ENCODE assay signal across 32 cellular contexts in the genomic region with DNA sequence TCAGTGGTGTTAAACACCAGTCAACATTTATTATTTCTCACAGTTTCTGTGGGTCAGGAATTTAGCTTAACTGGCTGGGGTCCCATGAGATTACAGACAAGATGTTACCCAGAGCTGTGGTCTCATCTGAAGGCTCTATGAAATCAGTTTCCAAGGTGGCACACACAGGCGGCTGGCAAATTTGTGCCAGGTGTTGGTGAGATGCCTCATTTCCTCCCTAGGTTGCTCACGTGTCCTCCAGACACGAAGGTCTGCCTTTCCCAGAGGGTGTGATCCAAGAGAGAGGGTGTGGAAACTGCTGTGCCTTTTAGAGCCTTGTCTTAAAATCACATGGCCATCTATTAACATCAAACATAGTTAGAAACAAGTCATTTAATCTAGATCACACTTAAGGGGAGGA.
DNase-seq lines count a peak whose midpoint lies in the region; ATAC-seq, FAIRE-seq and TF ChIP-seq lines count a peak whose summit lies in the region.
"Had no signal": no experiment of that assay in that cellular context is flagged by ENCODE, and none has a peak within 500 bp of the region (broad histone marks: within the 10 kb centered on the region; RNA-seq: fewer than 3 reads in every experiment).

No MANE protein-coding gene starts in this region.

- H3K36me3 Mint-ChIP-seq in stimulated activated memory B cell treated with anti-CD40 and anti-IgM and Interleukin-4, amounts not matched to agents 10 μg/mL and 1 μg/mL and 100 μg/mL, for 72 hours: no peaks in the 10 kb centered on the region
- H3K36me3 Mint-ChIP-seq: activated naive CD8-positive, alpha-beta T cell treated with anti-CD3 and anti-CD28 coated beads, Interleukin-2, amount 10 ng/mL, durations not matched to agents 7 days and 5 days; WTC11 had no signal

- H3K9me3 Mint-ChIP-seq in stimulated activated memory B cell treated with anti-CD40 and anti-IgM and Interleukin-4, amounts not matched to agents 10 μg/mL and 1 μg/mL and 100 μg/mL, for 72 hours: peaks cover 2% of the 10 kb centered on the region
- H3K9me3 Mint-ChIP-seq: activated naive CD8-positive, alpha-beta T cell treated with anti-CD3 and anti-CD28 coated beads, Interleukin-2, amount 10 ng/mL, durations not matched to agents 7 days and 5 days; activated T-cell treated with anti-CD3 and anti-CD28 coated beads, Interleukin-2, amount 50 U/mL, for 4 hours; CD8-positive, alpha-beta memory T cell had no signal

- no peak for TF ChIP-seq RAD21 in SK-N-SH (IDR thresholded peaks at IDR 0.05; ENCODE audit: low read length)

- H2AFZ ChIP-seq in SK-N-SH (ENCODE audit: low read depth): no peak overlapping the region
- H2AFZ ChIP-seq: PC-9 had no signal

- H3K9ac ChIP-seq in mucosa of rectum (ENCODE audit: low read depth in 1 of 2, low read length in 2 of 2) (no peak overlapping the region), stomach smooth muscle (ENCODE audit: low read length in 2 of 2) (no peak overlapping the region), SK-N-SH (no peak overlapping the region)

- H3K4me3 ChIP-seq in mucosa of rectum (ENCODE audit: low read length in 2 of 2): no peak overlapping the region
- no peak overlapping the region for H3K4me3 ChIP-seq in stomach smooth muscle (ENCODE audit: low read length in 2 of 2)
- H3K4me3 ChIP-seq in SK-N-SH (ENCODE audit: low read depth in 2 of 2, low read length in 1 of 2): no peak overlapping the region
- H3K4me3 ChIP-seq: cardiac muscle cell, PC-9 had no signal

- peaks cover 10% of the 10 kb centered on the region for H3F3A ChIP-seq in SK-N-SH (replicated peaks; ENCODE audit: insufficient read depth)

- H3K27me3 Mint-ChIP-seq in stimulated activated memory B cell treated with anti-CD40 and anti-IgM and Interleukin-4, amounts not matched to agents 10 μg/mL and 1 μg/mL and 100 μg/mL, for 72 hours: no peaks in the 10 kb centered on the region

- no peak overlapping the region for H3K27ac Mint-ChIP-seq in stimulated activated memory B cell treated with anti-CD40 and anti-IgM and Interleukin-4, amounts not matched to agents 10 μg/mL and 1 μg/mL and 100 μg/mL, for 72 hours
- H3K27ac Mint-ChIP-seq: activated naive CD8-positive, alpha-beta T cell treated with anti-CD3 and anti-CD28 coated beads, Interleukin-2, amount 10 ng/mL, durations not matched to agents 7 days and 5 days; HFFc6; naive thymus-derived CD8-positive, alpha-beta T cell; stimulated activated naive B cell treated with anti-CD40 and anti-IgM and Interleukin-4, amounts not matched to agents 10 μg/mL and 1 μg/mL and 100 μg/mL, for 72 hours; WTC11 had no signal

- H3K4me1 ChIP-seq in mucosa of rectum (ENCODE audit: control insufficient read depth in 2 of 2, insufficient read depth in 2 of 2, low read length in 2 of 2) (peaks cover 0 to 3% of the 10 kb centered on the region in 2 donors), stomach smooth muscle (ENCODE audit: control insufficient read depth, insufficient read depth, low read length) (peaks cover 13% of the 10 kb centered on the region), SK-N-SH (ENCODE audit: control insufficient read depth in 1 of 2, insufficient read depth in 2 of 2, low read depth in 1 of 2, low read length in 1 of 2) (peaks cover 4 to 8% of the 10 kb centered on the region in 2 experiments; a peak in 3 of 4 replicates)
- H3K4me1 ChIP-seq: foreskin keratinocyte had no signal

- POLR2A ChIA-PET in SK-N-SH (lab: Yijun Ruan, JAX): no interaction called here

- 95% methylated on average over 3 of the region's 3 CpGs for WGBS in SK-N-SH (ENCODE audit: low lambda C conversion rate)

- no peak overlapping the region for H3K4me2 ChIP-seq in SK-N-SH
- H3K4me2 ChIP-seq: PC-9 had no signal

- no peak for TF ChIP-seq EP300 in SK-N-SH (IDR thresholded peaks at IDR 0.05; ENCODE audit: borderline replicate concordance in 1 of 2, low read depth in 1 of 2, low read length in 1 of 2)

- no peaks in the 10 kb centered on the region for H4K20me1 ChIP-seq in SK-N-SH (ENCODE audit: insufficient read depth)

- no peaks in the 10 kb centered on the region for H3K79me2 ChIP-seq in SK-N-SH (ENCODE audit: insufficient read depth)

- no peak for DNase-seq in HTR-8/SVneo (ENCODE audit: insufficient read length, low spot score)
- peak; percentile 26 for DNase-seq in dermis blood vessel endothelial cell
- DNase-seq in activated CD8-positive, alpha-beta memory T cell treated with anti-CD3 and anti-CD28 coated beads, Interleukin-2, amount 50 U/mL, for 4 hours: no peak
- no peak for DNase-seq in SK-N-SH
- no peak for DNase-seq in NCI-H1105 (lab: John Stamatoyannopoulos, UW)
- DNase-seq: activated CD4-positive, alpha-beta T cell treated with anti-CD3 and anti-CD28 coated beads, Interleukin-2, amount 50 U/mL, for 1 hour; activated gamma-delta T cell; activated naive CD8-positive, alpha-beta T cell treated with anti-CD3 and anti-CD28 coated beads, Interleukin-2, amount 10 ng/mL, durations not matched to agents 7 days and 5 days; activated T-cell treated with anti-CD3 and anti-CD28 coated beads, Interleukin-2, amount 50 U/mL, for 4 hours; aorta; CD8-positive, alpha-beta memory T cell; effector memory CD4-positive, alpha-beta T cell; erythroblast; foreskin keratinocyte; GOT3; heart right ventricle; HFFc6; naive thymus-derived CD8-positive, alpha-beta T cell; NCI-H1105 treated with DMSO at 0.1 percent for 48 hours; NCI-H226; nucleus accumbens; PC-9; SHP77; stimulated activated naive B cell treated with anti-CD40 and anti-IgM and Interleukin-4, amounts not matched to agents 10 μg/mL and 1 μg/mL and 100 μg/mL, for 72 hours had no signal

- no peak for TF ChIP-seq CTCF in SK-N-SH (IDR thresholded peaks at IDR 0.05)

- H3K27ac ChIP-seq in mucosa of rectum (ENCODE audit: low read depth in 2 of 2, low read length in 2 of 2) (peak overlapping the region; percentile 19 to 64), stomach smooth muscle (ENCODE audit: low read length) (peak overlapping the region; percentile 77), SK-N-SH (ENCODE audit: low read depth in 2 of 2, low read length in 1 of 2) (peak overlapping the region in 1 of 2 experiments; percentile 78; a peak in 2 of 4 replicates)
- H3K27ac ChIP-seq: cardiac muscle cell, foreskin keratinocyte, PC-9 had no signal

- H3K9me3 ChIP-seq in mucosa of rectum (ENCODE audit: control insufficient read depth in 2 of 2, low read length in 2 of 2) (no peaks in the 10 kb centered on the region), stomach smooth muscle (ENCODE audit: control insufficient read depth in 2 of 2, low read length in 2 of 2) (no peaks in the 10 kb centered on the region), SK-N-SH (no peaks in the 10 kb centered on the region)

- H3K27me3 ChIP-seq in mucosa of rectum (ENCODE audit: control insufficient read depth in 2 of 2, insufficient read depth in 2 of 2, low read length in 2 of 2) (no peaks in the 10 kb centered on the region), stomach smooth muscle (ENCODE audit: control insufficient read depth in 1 of 2, insufficient read depth in 2 of 2, low read length in 2 of 2) (no peaks in the 10 kb centered on the region), SK-N-SH (ENCODE audit: insufficient read depth) (no peaks in the 10 kb centered on the region)
- H3K27me3 ChIP-seq: cardiac muscle cell, foreskin keratinocyte, heart right ventricle had no signal

- CTCF ChIA-PET in SK-N-SH (lab: Yijun Ruan, JAX): interaction anchor here (1.0 kb wide), 1 partner anchor 8 kb away, joined by 3 read pairs; no protein-coding TSS in a partner anchor

- H3K4me1 Mint-ChIP-seq in stimulated activated memory B cell treated with anti-CD40 and anti-IgM and Interleukin-4, amounts not matched to agents 10 μg/mL and 1 μg/mL and 100 μg/mL, for 72 hours: no peaks in the 10 kb centered on the region
- H3K4me1 Mint-ChIP-seq: activated naive CD8-positive, alpha-beta T cell treated with anti-CD3 and anti-CD28 coated beads, Interleukin-2, amount 10 ng/mL, durations not matched to agents 7 days and 5 days; CD8-positive, alpha-beta memory T cell; stimulated activated naive B cell treated with anti-CD40 and anti-IgM and Interleukin-4, amounts not matched to agents 10 μg/mL and 1 μg/mL and 100 μg/mL, for 72 hours; WTC11 had no signal

- no peaks in the 10 kb centered on the region for H3K9me2 ChIP-seq in SK-N-SH

- no peak overlapping the region for H3K4me3 Mint-ChIP-seq in stimulated activated memory B cell treated with anti-CD40 and anti-IgM and Interleukin-4, amounts not matched to agents 10 μg/mL and 1 μg/mL and 100 μg/mL, for 72 hours
- H3K4me3 Mint-ChIP-seq: activated naive CD8-positive, alpha-beta T cell treated with anti-CD3 and anti-CD28 coated beads, Interleukin-2, amount 10 ng/mL, durations not matched to agents 7 days and 5 days; activated T-cell treated with anti-CD3 and anti-CD28 coated beads, Interleukin-2, amount 50 U/mL, for 4 hours; CD8-positive, alpha-beta memory T cell; naive thymus-derived CD8-positive, alpha-beta T cell; stimulated activated naive B cell treated with anti-CD40 and anti-IgM and Interleukin-4, amounts not matched to agents 10 μg/mL and 1 μg/mL and 100 μg/mL, for 72 hours; WTC11 had no signal

- H3K36me3 ChIP-seq in mucosa of rectum (ENCODE audit: control insufficient read depth in 2 of 2, insufficient read depth in 2 of 2, low read length in 2 of 2) (no peaks in the 10 kb centered on the region), stomach smooth muscle (ENCODE audit: control insufficient read depth in 2 of 2, insufficient read depth in 2 of 2, low read length in 2 of 2) (no peaks in the 10 kb centered on the region), SK-N-SH (replicated peaks in 1 of 2; ENCODE audit: control insufficient read depth in 1 of 2, insufficient read depth in 2 of 2, low read length in 1 of 2) (no peaks in the 10 kb centered on the region)
- H3K36me3 ChIP-seq: cardiac muscle cell, heart right ventricle had no signal

- FAIRE-seq in HTR-8/SVneo (lab: Jason Lieb, UNC): peak; percentile 16
- FAIRE-seq: colon, GM12891, urothelium cell line had no signal

- no peak for ATAC-seq in stimulated activated memory B cell treated with anti-CD40 and anti-IgM and Interleukin-4, amounts not matched to agents 10 μg/mL and 1 μg/mL and 100 μg/mL, for 72 hours
- ATAC-seq: activated T-cell treated with anti-CD3 and anti-CD28 coated beads, Interleukin-2, amount 50 U/mL, for 4 hours; foreskin keratinocyte; naive thymus-derived CD8-positive, alpha-beta T cell; stimulated activated naive B cell treated with anti-CD40 and anti-IgM and Interleukin-4, amounts not matched to agents 10 μg/mL and 1 μg/mL and 100 μg/mL, for 72 hours; WTC11 had no signal

TF ChIP-seq in SK-N-SH, 30 proteins besides CTCF, POLR2A, EP300 and RAD21 (continues in another document):
- TF ChIP-seq, protein P1, sequence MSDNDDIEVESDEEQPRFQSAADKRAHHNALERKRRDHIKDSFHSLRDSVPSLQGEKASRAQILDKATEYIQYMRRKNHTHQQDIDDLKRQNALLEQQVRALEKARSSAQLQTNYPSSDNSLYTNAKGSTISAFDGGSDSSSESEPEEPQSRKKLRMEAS (IDR thresholded peaks at IDR 0.05; ENCODE audit: low read depth): no peak
- TF ChIP-seq FOXJ3 (CRISPR knock-in tag; IDR thresholded peaks at IDR 0.05) (no peak), GABPA (IDR thresholded peaks at IDR 0.05; ENCODE audit: low read depth) (no peak), GATA2 (CRISPR knock-in tag; IDR thresholded peaks at IDR 0.05) (no peak), YY1 (IDR thresholded peaks at IDR 0.05; ENCODE audit: low read depth) (no peak), RCOR1 (IDR thresholded peaks at IDR 0.05; ENCODE audit: low read length) (no peak)
